ENCODE assay signal across 16 cellular contexts in the genomic region with DNA sequence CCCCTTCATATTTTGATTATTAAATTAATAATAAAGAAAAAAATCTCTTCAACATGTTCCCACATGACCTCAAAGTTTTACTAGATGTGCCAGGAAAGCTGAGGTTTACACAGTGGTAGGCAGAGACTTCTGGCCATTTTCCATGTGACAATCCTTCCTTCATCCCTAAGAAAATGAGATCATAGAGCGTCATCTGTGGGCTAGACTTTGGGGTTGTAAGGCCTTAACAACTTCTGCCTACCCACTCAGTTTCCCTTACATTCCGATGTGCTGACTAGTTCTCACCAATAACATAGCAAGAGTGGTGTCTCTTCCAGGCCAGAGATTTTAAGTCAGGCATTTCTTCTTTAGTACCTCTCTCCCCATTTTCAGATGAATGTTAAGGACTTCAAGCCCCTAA.
DNase-seq lines count a peak whose midpoint lies in the region; ATAC-seq, FAIRE-seq and TF ChIP-seq lines count a peak whose summit lies in the region.
"Had no signal": no experiment of that assay in that cellular context is flagged by ENCODE, and none has a peak within 500 bp of the region (broad histone marks: within the 10 kb centered on the region; RNA-seq: fewer than 3 reads in every experiment).

No MANE protein-coding gene starts in this region.

- ATAC-seq in HG02884 (IDR thresholded peaks at IDR 0.05; ENCODE audit: unreplicated experiment) = no peak
- ATAC-seq: activated CD4-positive, alpha-beta T cell treated with anti-CD3 and anti-CD28 coated beads for 36 hours had no signal

- no peak overlapping the region for H3K27ac ChIP-seq in testis
- H3K27ac ChIP-seq: suprapubic skin had no signal

- H3K9me3 ChIP-seq in testis = no peaks in the 10 kb centered on the region
- H3K9me3 ChIP-seq: suprapubic skin had no signal

- DNase-seq in AG10803 (ENCODE audit: low read depth) (peak; percentile 25), RCC 7860 (ENCODE audit: low spot score) (peak; percentile 83), dedifferentiated amniotic fluid mesenchymal stem cell (ENCODE audit: extremely low spot score) (peak; percentile 19), kidney tubule cell (ENCODE audit: low spot score) (peak; percentile 80), testis (no peak), NCI-H345 (lab: John Stamatoyannopoulos, UW) (no peak)
- no peak for DNase-seq in activated naive CD4-positive, alpha-beta T cell treated with anti-CD3 and anti-CD28 coated beads, Interleukin-2, amount 50 U/mL, for 16 hours
- DNase-seq: activated CD4-positive, alpha-beta T cell treated with anti-CD3 and anti-CD28 coated beads for 36 hours; activated T-cell treated with anti-CD3 and anti-CD28 coated beads for 4 hours; head of caudate nucleus; NCI-H1105 treated with DMSO at 0.1 percent for 48 hours; NCI-H2227 treated with DMSO at 0.1 percent for 48 hours; OCI-M1 had no signal

- 63 to 83% methylated on average over 2 of the region's 2 CpGs for WGBS in testis, 2 donors

- peak; percentile 58 for FAIRE-seq in RCC 7860 (lab: Jason Lieb, UNC)
- FAIRE-seq: D721Med had no signal

- H3K4me3 ChIP-seq in AG10803 (ENCODE audit: low read length) = no peak overlapping the region
- no peak overlapping the region for H3K4me3 ChIP-seq in testis
- H3K4me3 ChIP-seq: suprapubic skin had no signal

- intact Hi-C loops in testis (cut with DNase I; ENCODE audit: low total_unique reads) = no loop called here

- TF ChIP-seq POLR2A in testis (IDR thresholded peaks at IDR 0.05) = no peak

- H3K36me3 ChIP-seq in testis (ENCODE audit: low read depth, missing control alignments) = no peaks in the 10 kb centered on the region
- H3K36me3 ChIP-seq: suprapubic skin had no signal

- TF ChIP-seq CTCF in AG10803 (conservative IDR thresholded peaks at IDR 0.05; ENCODE audit: low read length) (no peak), testis (IDR thresholded peaks at IDR 0.05) (no peak)

- no peaks in the 10 kb centered on the region for H3K4me1 ChIP-seq in testis
- H3K4me1 ChIP-seq: suprapubic skin had no signal

- H3K27me3 ChIP-seq in testis = no peaks in the 10 kb centered on the region
- H3K27me3 ChIP-seq: suprapubic skin had no signal

Comparison
In these comparisons a context has a peak if more than half of its experiments do, and no peak if none do; other contexts are left out.
1. DNase-seq: peak in AG10803 (single experiment), RCC 7860 (single experiment), dedifferentiated amniotic fluid mesenchymal stem cell (single experiment) and kidney tubule cell (single experiment); none in testis (single experiment), activated naive CD4-positive, alpha-beta T cell treated with anti-CD3 and anti-CD28 coated beads, Interleukin-2, amount 50 U/mL, for 16 hours (single experiment) and NCI-H345 (single experiment).